7 cellular contexts compared by ENCODE assay signal in the genomic region with DNA sequence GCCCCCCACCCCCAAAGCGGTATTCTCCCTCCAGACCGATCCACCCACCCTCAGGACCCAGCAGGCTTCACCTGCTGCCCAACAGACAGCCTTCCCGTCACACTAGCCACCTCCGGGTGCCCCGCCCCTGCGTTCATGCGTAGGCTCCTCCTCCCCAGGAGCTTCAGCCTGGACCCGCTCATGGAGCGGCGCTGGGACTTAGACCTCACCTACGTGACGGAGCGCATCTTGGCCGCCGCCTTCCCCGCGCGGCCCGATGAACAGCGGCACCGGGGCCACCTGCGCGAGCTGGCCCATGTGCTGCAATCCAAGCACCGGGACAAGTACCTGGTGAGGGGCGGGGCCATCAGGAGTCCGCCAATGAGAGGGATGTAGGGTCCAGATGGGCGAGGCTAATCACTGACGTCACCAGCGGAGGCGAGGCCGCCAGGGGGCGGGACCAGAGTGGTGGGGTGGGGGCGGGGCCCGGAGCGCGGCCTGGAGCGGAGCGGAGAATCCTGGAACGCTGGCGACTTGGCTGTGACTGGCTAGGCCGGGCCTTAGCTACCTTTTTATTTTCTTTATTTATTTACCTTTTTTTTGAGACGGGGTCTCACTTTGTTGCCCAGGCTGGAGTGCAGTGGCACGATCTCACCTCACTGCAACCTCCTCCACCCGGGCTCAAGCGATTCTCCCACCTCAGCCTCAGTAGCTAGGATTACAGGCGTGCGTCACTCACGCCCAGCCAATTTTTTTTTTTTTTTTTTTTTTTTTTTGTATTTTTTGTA. TPM values are rescaled to one million over a fixed set of nuclear protein-coding genes. Genes with fewer than 3 reads are reported as not detected.
DNase-seq lines count a peak whose midpoint lies in the region; ATAC-seq, FAIRE-seq and TF ChIP-seq lines count a peak whose summit lies in the region.

No MANE protein-coding gene starts in this region.

- H4K20me1 ChIP-seq in keratinocyte (ENCODE audit: control insufficient read depth, extremely low read depth, insufficient read depth, low read length) = no peaks in the 10 kb centered on the region

- H3K27me3 ChIP-seq in keratinocyte (ENCODE audit: control insufficient read depth, extremely low read depth, insufficient read depth, low read length) = no peaks in the 10 kb centered on the region

- H3K79me2 ChIP-seq in keratinocyte (ENCODE audit: control insufficient read depth, insufficient read depth, low read length) = no peaks in the 10 kb centered on the region

- H3K9ac ChIP-seq in keratinocyte (ENCODE audit: control insufficient read depth, extremely low read depth, insufficient read depth, low read length) = peak overlapping the region; percentile 84

- H3K9me1 ChIP-seq in keratinocyte (ENCODE audit: control insufficient read depth, extremely low read depth, insufficient read depth, low read length) = peaks cover 3% of the 10 kb centered on the region

- peak overlapping the region; percentile 79 for H3K4me2 ChIP-seq in keratinocyte (ENCODE audit: control insufficient read depth, extremely low read depth, insufficient read depth, low read depth, low read length)

- H3K27ac ChIP-seq in keratinocyte (ENCODE audit: control insufficient read depth, insufficient read depth, low read length) = peak overlapping the region; percentile 86

- ATAC-seq in GM18520 (IDR thresholded peaks at IDR 0.05; ENCODE audit: unreplicated experiment) (peak; percentile 90), HG03060 (IDR thresholded peaks at IDR 0.05; ENCODE audit: low read depth, unreplicated experiment) (peak; percentile 59)
- ATAC-seq in activated CD4-positive, CD25-positive, alpha-beta regulatory T cell treated with anti-CD3 and anti-CD28 coated beads, Interleukin-2, amount 50 U/mL, for 24 hours = peak; percentile 94 to 95

- no peak for TF ChIP-seq CTCF in keratinocyte (optimal IDR thresholded peaks at IDR 0.05 in 1 of 3, IDR thresholded peaks at IDR 0.05 in 1 of 3, conservative IDR thresholded peaks at IDR 0.05 in 1 of 3; ENCODE audit: extremely low read depth in 1 of 3, insufficient read depth in 2 of 3, low read length in 3 of 3)

- H3K4me3 ChIP-seq in keratinocyte (ENCODE audit: control insufficient read depth in 2 of 3, extremely low read depth in 1 of 3, insufficient read depth in 2 of 3, low read depth in 1 of 3, low read length in 3 of 3) = peak overlapping the region; percentile 54 to 90 (median 85)

- DNase-seq in NCI-H2171 (lab: John Stamatoyannopoulos, UW) = peak; percentile 97
- peak; percentile 98 for DNase-seq in cerebellar cortex (ENCODE audit: low spot score)
- DNase-seq in keratinocyte (ENCODE audit: low read depth, low spot score) = peak; percentile 91
- DNase-seq in stimulated activated CD4-positive, alpha-beta T cell treated with anti-CD3 and anti-CD28 coated beads, Interleukin-12 subunit alpha, Interleukin-12 subunit beta, amount 100 ng/mL, for 48 hours (ENCODE audit: low read depth in 2 of 3, low spot score in 1 of 3) = peak; percentile 86 to 91 (median 91)

- FAIRE-seq in keratinocyte (lab: Jason Lieb, UNC) = peak; percentile 44

- H3K4me1 ChIP-seq in keratinocyte (ENCODE audit: control insufficient read depth, extremely low read depth, insufficient read depth, low read length) = peaks cover 26% of the 10 kb centered on the region

- H2AFZ ChIP-seq in keratinocyte (ENCODE audit: control insufficient read depth, low read length) = peak overlapping the region; percentile 94

- H3K9me3 ChIP-seq in keratinocyte (ENCODE audit: control insufficient read depth, low read depth, low read length) = no peaks in the 10 kb centered on the region

- H3K36me3 ChIP-seq in keratinocyte (ENCODE audit: control insufficient read depth in 2 of 2, extremely low read depth in 1 of 2, insufficient read depth in 2 of 2, low read length in 2 of 2) = peaks cover 0 to 3% of the 10 kb centered on the region in 2 experiments

- dilution Hi-C loops in keratinocyte (cut with MboI; ENCODE audit: extremely low pct_ligation_motif_present, low sequenced_read_pairs) = no loop called here

RNA-seq across cellular contexts. Expression of a gene that starts 4.4 kb away (rescaled TPM):
- polyA plus RNA-seq in keratinocyte = 0.72 to 1.1 TPM (median 0.80 TPM) in 3 replicates
- not detected for polyA plus RNA-seq in keratinocyte (2011; ENCODE audit: low read depth)
- polyA plus RNA-seq in keratinocyte (2011; cell fraction: cytosol; rRNA removed) = 0.63 and 1.3 TPM in 2 replicates
- polyA plus RNA-seq in keratinocyte (2011; cell fraction: nucleus; rRNA removed) = 7.0 and 12.7 TPM in 2 replicates
- 0.89 and 2.3 TPM in 2 replicates for polyA plus RNA-seq in keratinocyte (2012; ENCODE audit: low replicate concordance)
- polyA minus RNA-seq in keratinocyte = 1.9 to 7.2 TPM (median 3.0 TPM) in 3 replicates
- 6.9 TPM for polyA minus RNA-seq in keratinocyte (2011; cell fraction: cytosol; rRNA and poly(A)+ RNA removed)
- polyA minus RNA-seq in keratinocyte (2011; cell fraction: nucleus; rRNA and poly(A)+ RNA removed) = 4.9 and 5.1 TPM in 2 replicates

RNA-seq across cellular contexts. Expression of a gene that starts 24.9 kb away (rescaled TPM):
- 27.5 to 34.2 TPM (median 32.4 TPM) in 3 replicates for polyA plus RNA-seq in keratinocyte
- polyA plus RNA-seq in keratinocyte (2011; ENCODE audit: low read depth) = 15.8 TPM
- 29.2 and 39.1 TPM in 2 replicates for polyA plus RNA-seq in keratinocyte (2011; cell fraction: cytosol; rRNA removed)
- polyA plus RNA-seq in keratinocyte (2011; cell fraction: nucleus; rRNA removed) = 43.5 and 47.9 TPM in 2 replicates
- 24.7 and 33.8 TPM in 2 replicates for polyA plus RNA-seq in keratinocyte (2012; ENCODE audit: low replicate concordance)
- 44.3 to 56.4 TPM (median 51.6 TPM) in 3 replicates for polyA minus RNA-seq in keratinocyte
- 38.4 TPM for polyA minus RNA-seq in keratinocyte (2011; cell fraction: cytosol; rRNA and poly(A)+ RNA removed)
- 17.9 and 23.7 TPM in 2 replicates for polyA minus RNA-seq in keratinocyte (2011; cell fraction: nucleus; rRNA and poly(A)+ RNA removed)

RNA-seq across cellular contexts. Expression of a gene that starts 43.2 kb away (rescaled TPM):
- 30.1 to 44.9 TPM (median 44.7 TPM) in 3 replicates for polyA plus RNA-seq in keratinocyte
- 1.5 TPM for polyA plus RNA-seq in keratinocyte (2011; ENCODE audit: low read depth)
- 23.3 and 50.1 TPM in 2 replicates for polyA plus RNA-seq in keratinocyte (2011; cell fraction: cytosol; rRNA removed)
- polyA plus RNA-seq in keratinocyte (2011; cell fraction: nucleus; rRNA removed) = 20.4 and 27.0 TPM in 2 replicates
- polyA plus RNA-seq in keratinocyte (2012; ENCODE audit: low replicate concordance) = 3.5 and 57.4 TPM in 2 replicates
- 20.2 to 50.6 TPM (median 35.2 TPM) in 3 replicates for polyA minus RNA-seq in keratinocyte
- polyA minus RNA-seq in keratinocyte (2011; cell fraction: cytosol; rRNA and poly(A)+ RNA removed) = 48.5 TPM
- polyA minus RNA-seq in keratinocyte (2011; cell fraction: nucleus; rRNA and poly(A)+ RNA removed) = 7.1 and 7.3 TPM in 2 replicates

RNA-seq across cellular contexts. Expression of a gene that starts 48.0 kb away (rescaled TPM):
- polyA plus RNA-seq in keratinocyte = 323 to 422 TPM (median 378 TPM) in 3 replicates
- 491 TPM for polyA plus RNA-seq in keratinocyte (2011; ENCODE audit: low read depth)
- polyA plus RNA-seq in keratinocyte (2011; cell fraction: cytosol; rRNA removed) = 436 and 450 TPM in 2 replicates
- 235 and 262 TPM in 2 replicates for polyA plus RNA-seq in keratinocyte (2011; cell fraction: nucleus; rRNA removed)
- 323 and 351 TPM in 2 replicates for polyA plus RNA-seq in keratinocyte (2012; ENCODE audit: low replicate concordance)
- 427 to 700 TPM (median 612 TPM) in 3 replicates for polyA minus RNA-seq in keratinocyte
- polyA minus RNA-seq in keratinocyte (2011; cell fraction: cytosol; rRNA and poly(A)+ RNA removed) = 447 TPM
- polyA minus RNA-seq in keratinocyte (2011; cell fraction: nucleus; rRNA and poly(A)+ RNA removed) = 142 and 249 TPM in 2 replicates

RNA-seq across cellular contexts. Expression of a gene that starts 49.0 kb away (rescaled TPM):
- 0.08 TPM in 1 of 3 replicates, not detected in the others for polyA plus RNA-seq in keratinocyte
- polyA plus RNA-seq in keratinocyte (2011; ENCODE audit: low read depth) = not detected
- polyA plus RNA-seq in keratinocyte (2011; cell fraction: cytosol; rRNA removed) = 0.05 TPM in 1 of 2 replicates, not detected in the other
- 0.07 TPM in 1 of 2 replicates, not detected in the other for polyA plus RNA-seq in keratinocyte (2011; cell fraction: nucleus; rRNA removed)
- polyA plus RNA-seq in keratinocyte (2012; ENCODE audit: low replicate concordance) = 0.10 TPM in 1 of 2 replicates, not detected in the other
- polyA minus RNA-seq in keratinocyte = 0.16 TPM in 1 of 3 replicates, not detected in the others
- not detected for polyA minus RNA-seq in keratinocyte (2011; cell fraction: cytosol; rRNA and poly(A)+ RNA removed)
- polyA minus RNA-seq in keratinocyte (2011; cell fraction: nucleus; rRNA and poly(A)+ RNA removed) = not detected in 2 replicates

Comparison
In these comparisons a context has a peak if more than half of its experiments do, and no peak if none do; other contexts are left out.
1. Peak in every context shown above with its lines: DNase-seq, ATAC-seq, H3K4me3 ChIP-seq and H3K27ac ChIP-seq.